1 cellular context compared by ENCODE assay signal in the genomic region with DNA sequence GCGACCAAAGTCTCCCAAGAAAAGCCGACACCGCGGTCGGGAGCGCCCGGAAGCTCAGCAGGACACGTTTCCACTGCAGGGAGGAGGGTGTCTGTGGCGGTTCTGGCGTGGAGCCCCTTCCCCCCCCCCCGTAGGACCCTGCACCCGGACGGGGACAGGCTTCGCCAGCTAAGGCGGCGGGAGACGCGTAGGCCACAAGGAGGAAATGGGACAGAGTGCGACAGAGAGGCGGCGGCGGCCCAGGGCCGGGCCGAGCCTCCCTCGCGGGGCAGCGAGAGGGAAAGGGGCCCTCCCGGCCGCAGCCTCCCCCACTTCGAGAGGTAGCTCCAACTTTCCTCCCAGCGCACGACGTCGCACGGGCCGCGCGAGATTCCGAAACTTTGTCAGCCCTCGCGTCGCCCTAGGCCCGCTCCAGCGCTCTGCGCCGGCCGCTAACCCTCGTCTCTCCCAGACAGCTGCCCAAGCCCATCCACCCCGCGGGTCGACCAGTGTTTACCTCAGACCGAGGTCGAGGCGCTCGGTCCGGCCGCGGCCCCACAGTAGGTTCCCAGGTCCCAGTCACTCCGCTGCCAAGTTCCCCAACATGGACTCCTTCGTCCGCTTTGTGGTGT.
TF ChIP-seq lines count a peak whose summit lies in the region.

No MANE protein-coding gene starts in this region.

TF ChIP-seq in HepG2, 621 proteins besides CTCF, POLR2A, EP300 and RAD21 (continued from another document and continues in another):
- TF ChIP-seq, protein P1, sequence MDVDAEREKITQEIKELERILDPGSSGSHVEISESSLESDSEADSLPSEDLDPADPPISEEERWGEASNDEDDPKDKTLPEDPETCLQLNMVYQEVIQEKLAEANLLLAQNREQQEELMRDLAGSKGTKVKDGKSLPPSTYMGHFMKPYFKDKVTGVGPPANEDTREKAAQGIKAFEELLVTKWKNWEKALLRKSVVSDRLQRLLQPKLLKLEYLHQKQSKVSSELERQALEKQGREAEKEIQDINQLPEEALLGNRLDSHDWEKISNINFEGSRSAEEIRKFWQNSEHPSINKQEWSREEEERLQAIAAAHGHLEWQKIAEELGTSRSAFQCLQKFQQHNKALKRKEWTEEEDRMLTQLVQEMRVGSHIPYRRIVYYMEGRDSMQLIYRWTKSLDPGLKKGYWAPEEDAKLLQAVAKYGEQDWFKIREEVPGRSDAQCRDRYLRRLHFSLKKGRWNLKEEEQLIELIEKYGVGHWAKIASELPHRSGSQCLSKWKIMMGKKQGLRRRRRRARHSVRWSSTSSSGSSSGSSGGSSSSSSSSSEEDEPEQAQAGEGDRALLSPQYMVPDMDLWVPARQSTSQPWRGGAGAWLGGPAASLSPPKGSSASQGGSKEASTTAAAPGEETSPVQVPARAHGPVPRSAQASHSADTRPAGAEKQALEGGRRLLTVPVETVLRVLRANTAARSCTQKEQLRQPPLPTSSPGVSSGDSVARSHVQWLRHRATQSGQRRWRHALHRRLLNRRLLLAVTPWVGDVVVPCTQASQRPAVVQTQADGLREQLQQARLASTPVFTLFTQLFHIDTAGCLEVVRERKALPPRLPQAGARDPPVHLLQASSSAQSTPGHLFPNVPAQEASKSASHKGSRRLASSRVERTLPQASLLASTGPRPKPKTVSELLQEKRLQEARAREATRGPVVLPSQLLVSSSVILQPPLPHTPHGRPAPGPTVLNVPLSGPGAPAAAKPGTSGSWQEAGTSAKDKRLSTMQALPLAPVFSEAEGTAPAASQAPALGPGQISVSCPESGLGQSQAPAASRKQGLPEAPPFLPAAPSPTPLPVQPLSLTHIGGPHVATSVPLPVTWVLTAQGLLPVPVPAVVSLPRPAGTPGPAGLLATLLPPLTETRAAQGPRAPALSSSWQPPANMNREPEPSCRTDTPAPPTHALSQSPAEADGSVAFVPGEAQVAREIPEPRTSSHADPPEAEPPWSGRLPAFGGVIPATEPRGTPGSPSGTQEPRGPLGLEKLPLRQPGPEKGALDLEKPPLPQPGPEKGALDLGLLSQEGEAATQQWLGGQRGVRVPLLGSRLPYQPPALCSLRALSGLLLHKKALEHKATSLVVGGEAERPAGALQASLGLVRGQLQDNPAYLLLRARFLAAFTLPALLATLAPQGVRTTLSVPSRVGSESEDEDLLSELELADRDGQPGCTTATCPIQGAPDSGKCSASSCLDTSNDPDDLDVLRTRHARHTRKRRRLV (CRISPR knock-in tag; IDR thresholded peaks at IDR 0.05) = peak; percentile 15; the same call in 1 of the 2 replicates
- TF ChIP-seq, protein P2, sequence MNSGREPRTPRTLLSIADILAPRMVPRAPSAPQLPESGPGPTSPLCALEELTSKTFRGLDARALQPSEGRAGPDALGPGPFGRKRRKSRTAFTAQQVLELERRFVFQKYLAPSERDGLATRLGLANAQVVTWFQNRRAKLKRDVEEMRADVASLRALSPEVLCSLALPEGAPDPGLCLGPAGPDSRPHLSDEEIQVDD (CRISPR knock-in tag; IDR thresholded peaks at IDR 0.05; ENCODE audit: borderline replicate concordance) = no peak
- no peak for TF ChIP-seq SMAD1 (CRISPR knock-in tag; IDR thresholded peaks at IDR 0.05; ENCODE audit: borderline replicate concordance, low read depth)
- TF ChIP-seq ZKSCAN5 (CRISPR knock-in tag; IDR thresholded peaks at IDR 0.05) = 0 out of 2 replicates have a peak, but pooled peaks have one; percentile 14
- TF ChIP-seq TBX2 (CRISPR knock-in tag; IDR thresholded peaks at IDR 0.05; ENCODE audit: borderline replicate concordance) = peak; percentile 10; the same call in 1 of the 2 replicates
- TF ChIP-seq ZBTB42 (CRISPR knock-in tag; IDR thresholded peaks at IDR 0.05) = no peak
- TF ChIP-seq NPAS2 (CRISPR knock-in tag; IDR thresholded peaks at IDR 0.05; ENCODE audit: borderline replicate concordance) = 0 out of 2 replicates have a peak, but pooled peaks have one; percentile 49
- 0 out of 2 replicates have a peak, but pooled peaks have one; percentile 28 for TF ChIP-seq SAP130 (CRISPR knock-in tag; IDR thresholded peaks at IDR 0.05; ENCODE audit: low read depth)
- TF ChIP-seq ZNF251 (CRISPR knock-in tag; IDR thresholded peaks at IDR 0.05) = no peak
- TF ChIP-seq ZNF607 (CRISPR knock-in tag; IDR thresholded peaks at IDR 0.05; ENCODE audit: borderline replicate concordance) = 0 out of 2 replicates have a peak, but pooled peaks have one; percentile 46
- TF ChIP-seq PHB2 (IDR thresholded peaks at IDR 0.05; ENCODE audit: partially characterized antibody) = no peak
- TF ChIP-seq, protein P3, sequence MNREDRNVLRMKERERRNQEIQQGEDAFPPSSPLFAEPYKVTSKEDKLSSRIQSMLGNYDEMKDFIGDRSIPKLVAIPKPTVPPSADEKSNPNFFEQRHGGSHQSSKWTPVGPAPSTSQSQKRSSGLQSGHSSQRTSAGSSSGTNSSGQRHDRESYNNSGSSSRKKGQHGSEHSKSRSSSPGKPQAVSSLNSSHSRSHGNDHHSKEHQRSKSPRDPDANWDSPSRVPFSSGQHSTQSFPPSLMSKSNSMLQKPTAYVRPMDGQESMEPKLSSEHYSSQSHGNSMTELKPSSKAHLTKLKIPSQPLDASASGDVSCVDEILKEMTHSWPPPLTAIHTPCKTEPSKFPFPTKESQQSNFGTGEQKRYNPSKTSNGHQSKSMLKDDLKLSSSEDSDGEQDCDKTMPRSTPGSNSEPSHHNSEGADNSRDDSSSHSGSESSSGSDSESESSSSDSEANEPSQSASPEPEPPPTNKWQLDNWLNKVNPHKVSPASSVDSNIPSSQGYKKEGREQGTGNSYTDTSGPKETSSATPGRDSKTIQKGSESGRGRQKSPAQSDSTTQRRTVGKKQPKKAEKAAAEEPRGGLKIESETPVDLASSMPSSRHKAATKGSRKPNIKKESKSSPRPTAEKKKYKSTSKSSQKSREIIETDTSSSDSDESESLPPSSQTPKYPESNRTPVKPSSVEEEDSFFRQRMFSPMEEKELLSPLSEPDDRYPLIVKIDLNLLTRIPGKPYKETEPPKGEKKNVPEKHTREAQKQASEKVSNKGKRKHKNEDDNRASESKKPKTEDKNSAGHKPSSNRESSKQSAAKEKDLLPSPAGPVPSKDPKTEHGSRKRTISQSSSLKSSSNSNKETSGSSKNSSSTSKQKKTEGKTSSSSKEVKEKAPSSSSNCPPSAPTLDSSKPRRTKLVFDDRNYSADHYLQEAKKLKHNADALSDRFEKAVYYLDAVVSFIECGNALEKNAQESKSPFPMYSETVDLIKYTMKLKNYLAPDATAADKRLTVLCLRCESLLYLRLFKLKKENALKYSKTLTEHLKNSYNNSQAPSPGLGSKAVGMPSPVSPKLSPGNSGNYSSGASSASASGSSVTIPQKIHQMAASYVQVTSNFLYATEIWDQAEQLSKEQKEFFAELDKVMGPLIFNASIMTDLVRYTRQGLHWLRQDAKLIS (CRISPR knock-in tag; IDR thresholded peaks at IDR 0.05) = peak; percentile 67; the same call in 1 of the 2 replicates
- TF ChIP-seq, protein P4, sequence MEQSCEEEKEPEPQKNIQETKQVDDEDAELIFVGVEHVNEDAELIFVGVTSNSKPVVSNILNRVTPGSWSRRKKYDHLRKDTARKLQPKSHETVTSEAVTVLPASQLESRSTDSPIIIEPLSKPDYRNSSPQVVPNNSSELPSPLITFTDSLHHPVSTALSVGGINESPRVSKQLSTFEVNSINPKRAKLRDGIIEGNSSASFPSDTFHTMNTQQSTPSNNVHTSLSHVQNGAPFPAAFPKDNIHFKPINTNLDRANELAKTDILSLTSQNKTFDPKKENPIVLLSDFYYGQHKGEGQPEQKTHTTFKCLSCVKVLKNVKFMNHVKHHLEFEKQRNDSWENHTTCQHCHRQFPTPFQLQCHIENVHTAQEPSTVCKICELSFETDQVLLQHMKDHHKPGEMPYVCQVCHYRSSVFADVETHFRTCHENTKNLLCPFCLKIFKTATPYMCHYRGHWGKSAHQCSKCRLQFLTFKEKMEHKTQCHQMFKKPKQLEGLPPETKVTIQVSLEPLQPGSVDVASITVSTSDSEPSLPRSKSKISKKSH (CRISPR knock-in tag; IDR thresholded peaks at IDR 0.05; ENCODE audit: borderline replicate concordance) = no peak
- TF ChIP-seq, protein P5, sequence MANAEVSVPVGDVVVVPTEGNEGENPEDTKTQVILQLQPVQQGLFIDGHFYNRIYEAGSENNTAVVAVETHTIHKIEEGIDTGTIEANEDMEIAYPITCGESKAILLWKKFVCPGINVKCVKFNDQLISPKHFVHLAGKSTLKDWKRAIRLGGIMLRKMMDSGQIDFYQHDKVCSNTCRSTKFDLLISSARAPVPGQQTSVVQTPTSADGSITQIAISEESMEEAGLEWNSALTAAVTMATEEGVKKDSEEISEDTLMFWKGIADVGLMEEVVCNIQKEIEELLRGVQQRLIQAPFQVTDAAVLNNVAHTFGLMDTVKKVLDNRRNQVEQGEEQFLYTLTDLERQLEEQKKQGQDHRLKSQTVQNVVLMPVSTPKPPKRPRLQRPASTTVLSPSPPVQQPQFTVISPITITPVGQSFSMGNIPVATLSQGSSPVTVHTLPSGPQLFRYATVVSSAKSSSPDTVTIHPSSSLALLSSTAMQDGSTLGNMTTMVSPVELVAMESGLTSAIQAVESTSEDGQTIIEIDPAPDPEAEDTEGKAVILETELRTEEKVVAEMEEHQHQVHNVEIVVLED (CRISPR knock-in tag; IDR thresholded peaks at IDR 0.05; ENCODE audit: borderline replicate concordance) = peak; percentile 19; the same call in 1 of the 2 replicates
- TF ChIP-seq ONECUT2 (CRISPR knock-in tag; IDR thresholded peaks at IDR 0.05) = 0 out of 2 replicates have a peak, but pooled peaks have one; percentile 11
- TF ChIP-seq, protein P6, sequence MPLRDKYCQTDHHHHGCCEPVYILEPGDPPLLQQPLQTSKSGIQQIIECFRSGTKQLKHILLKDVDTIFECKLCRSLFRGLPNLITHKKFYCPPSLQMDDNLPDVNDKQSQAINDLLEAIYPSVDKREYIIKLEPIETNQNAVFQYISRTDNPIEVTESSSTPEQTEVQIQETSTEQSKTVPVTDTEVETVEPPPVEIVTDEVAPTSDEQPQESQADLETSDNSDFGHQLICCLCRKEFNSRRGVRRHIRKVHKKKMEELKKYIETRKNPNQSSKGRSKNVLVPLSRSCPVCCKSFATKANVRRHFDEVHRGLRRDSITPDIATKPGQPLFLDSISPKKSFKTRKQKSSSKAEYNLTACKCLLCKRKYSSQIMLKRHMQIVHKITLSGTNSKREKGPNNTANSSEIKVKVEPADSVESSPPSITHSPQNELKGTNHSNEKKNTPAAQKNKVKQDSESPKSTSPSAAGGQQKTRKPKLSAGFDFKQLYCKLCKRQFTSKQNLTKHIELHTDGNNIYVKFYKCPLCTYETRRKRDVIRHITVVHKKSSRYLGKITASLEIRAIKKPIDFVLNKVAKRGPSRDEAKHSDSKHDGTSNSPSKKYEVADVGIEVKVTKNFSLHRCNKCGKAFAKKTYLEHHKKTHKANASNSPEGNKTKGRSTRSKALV (CRISPR knock-in tag; IDR thresholded peaks at IDR 0.05) = 0 out of 2 replicates have a peak, but pooled peaks have one; percentile 41
- TF ChIP-seq ZNF33A (CRISPR knock-in tag; IDR thresholded peaks at IDR 0.05; ENCODE audit: borderline replicate concordance) = no peak
- peak; percentile 51 for TF ChIP-seq PHF20 (CRISPR knock-in tag; IDR thresholded peaks at IDR 0.05)
- peak; percentile 21; the same call in 1 of the 2 replicates for TF ChIP-seq KLF6 (CRISPR knock-in tag; IDR thresholded peaks at IDR 0.05)
- TF ChIP-seq KAT8 (CRISPR knock-in tag; IDR thresholded peaks at IDR 0.05) = no peak
- no peak for TF ChIP-seq MED13 (CRISPR knock-in tag; IDR thresholded peaks at IDR 0.05)
- 0 out of 2 replicates have a peak, but pooled peaks have one; percentile 36 for TF ChIP-seq ZNF670 (CRISPR knock-in tag; IDR thresholded peaks at IDR 0.05; ENCODE audit: borderline replicate concordance)
- TF ChIP-seq, protein P7, sequence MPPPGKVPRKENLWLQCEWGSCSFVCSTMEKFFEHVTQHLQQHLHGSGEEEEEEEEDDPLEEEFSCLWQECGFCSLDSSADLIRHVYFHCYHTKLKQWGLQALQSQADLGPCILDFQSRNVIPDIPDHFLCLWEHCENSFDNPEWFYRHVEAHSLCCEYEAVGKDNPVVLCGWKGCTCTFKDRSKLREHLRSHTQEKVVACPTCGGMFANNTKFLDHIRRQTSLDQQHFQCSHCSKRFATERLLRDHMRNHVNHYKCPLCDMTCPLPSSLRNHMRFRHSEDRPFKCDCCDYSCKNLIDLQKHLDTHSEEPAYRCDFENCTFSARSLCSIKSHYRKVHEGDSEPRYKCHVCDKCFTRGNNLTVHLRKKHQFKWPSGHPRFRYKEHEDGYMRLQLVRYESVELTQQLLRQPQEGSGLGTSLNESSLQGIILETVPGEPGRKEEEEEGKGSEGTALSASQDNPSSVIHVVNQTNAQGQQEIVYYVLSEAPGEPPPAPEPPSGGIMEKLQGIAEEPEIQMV (CRISPR knock-in tag; IDR thresholded peaks at IDR 0.05; ENCODE audit: low read depth) = no peak
- TF ChIP-seq, protein P8, sequence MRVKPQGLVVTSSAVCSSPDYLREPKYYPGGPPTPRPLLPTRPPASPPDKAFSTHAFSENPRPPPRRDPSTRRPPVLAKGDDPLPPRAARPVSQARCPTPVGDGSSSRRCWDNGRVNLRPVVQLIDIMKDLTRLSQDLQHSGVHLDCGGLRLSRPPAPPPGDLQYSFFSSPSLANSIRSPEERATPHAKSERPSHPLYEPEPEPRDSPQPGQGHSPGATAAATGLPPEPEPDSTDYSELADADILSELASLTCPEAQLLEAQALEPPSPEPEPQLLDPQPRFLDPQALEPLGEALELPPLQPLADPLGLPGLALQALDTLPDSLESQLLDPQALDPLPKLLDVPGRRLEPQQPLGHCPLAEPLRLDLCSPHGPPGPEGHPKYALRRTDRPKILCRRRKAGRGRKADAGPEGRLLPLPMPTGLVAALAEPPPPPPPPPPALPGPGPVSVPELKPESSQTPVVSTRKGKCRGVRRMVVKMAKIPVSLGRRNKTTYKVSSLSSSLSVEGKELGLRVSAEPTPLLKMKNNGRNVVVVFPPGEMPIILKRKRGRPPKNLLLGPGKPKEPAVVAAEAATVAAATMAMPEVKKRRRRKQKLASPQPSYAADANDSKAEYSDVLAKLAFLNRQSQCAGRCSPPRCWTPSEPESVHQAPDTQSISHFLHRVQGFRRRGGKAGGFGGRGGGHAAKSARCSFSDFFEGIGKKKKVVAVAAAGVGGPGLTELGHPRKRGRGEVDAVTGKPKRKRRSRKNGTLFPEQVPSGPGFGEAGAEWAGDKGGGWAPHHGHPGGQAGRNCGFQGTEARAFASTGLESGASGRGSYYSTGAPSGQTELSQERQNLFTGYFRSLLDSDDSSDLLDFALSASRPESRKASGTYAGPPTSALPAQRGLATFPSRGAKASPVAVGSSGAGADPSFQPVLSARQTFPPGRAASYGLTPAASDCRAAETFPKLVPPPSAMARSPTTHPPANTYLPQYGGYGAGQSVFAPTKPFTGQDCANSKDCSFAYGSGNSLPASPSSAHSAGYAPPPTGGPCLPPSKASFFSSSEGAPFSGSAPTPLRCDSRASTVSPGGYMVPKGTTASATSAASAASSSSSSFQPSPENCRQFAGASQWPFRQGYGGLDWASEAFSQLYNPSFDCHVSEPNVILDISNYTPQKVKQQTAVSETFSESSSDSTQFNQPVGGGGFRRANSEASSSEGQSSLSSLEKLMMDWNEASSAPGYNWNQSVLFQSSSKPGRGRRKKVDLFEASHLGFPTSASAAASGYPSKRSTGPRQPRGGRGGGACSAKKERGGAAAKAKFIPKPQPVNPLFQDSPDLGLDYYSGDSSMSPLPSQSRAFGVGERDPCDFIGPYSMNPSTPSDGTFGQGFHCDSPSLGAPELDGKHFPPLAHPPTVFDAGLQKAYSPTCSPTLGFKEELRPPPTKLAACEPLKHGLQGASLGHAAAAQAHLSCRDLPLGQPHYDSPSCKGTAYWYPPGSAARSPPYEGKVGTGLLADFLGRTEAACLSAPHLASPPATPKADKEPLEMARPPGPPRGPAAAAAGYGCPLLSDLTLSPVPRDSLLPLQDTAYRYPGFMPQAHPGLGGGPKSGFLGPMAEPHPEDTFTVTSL (CRISPR knock-in tag; IDR thresholded peaks at IDR 0.05; ENCODE audit: borderline replicate concordance) = no peak; the same call in 1 of the 2 replicates
- TF ChIP-seq, protein P9, sequence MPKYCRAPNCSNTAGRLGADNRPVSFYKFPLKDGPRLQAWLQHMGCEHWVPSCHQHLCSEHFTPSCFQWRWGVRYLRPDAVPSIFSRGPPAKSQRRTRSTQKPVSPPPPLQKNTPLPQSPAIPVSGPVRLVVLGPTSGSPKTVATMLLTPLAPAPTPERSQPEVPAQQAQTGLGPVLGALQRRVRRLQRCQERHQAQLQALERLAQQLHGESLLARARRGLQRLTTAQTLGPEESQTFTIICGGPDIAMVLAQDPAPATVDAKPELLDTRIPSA (CRISPR knock-in tag; IDR thresholded peaks at IDR 0.05; ENCODE audit: borderline replicate concordance) = peak; percentile 42; the same call in 1 of the 2 replicates
- TF ChIP-seq PHF8 (CRISPR knock-in tag; IDR thresholded peaks at IDR 0.05) = peak; percentile 77
